In the genomic region with DNA sequence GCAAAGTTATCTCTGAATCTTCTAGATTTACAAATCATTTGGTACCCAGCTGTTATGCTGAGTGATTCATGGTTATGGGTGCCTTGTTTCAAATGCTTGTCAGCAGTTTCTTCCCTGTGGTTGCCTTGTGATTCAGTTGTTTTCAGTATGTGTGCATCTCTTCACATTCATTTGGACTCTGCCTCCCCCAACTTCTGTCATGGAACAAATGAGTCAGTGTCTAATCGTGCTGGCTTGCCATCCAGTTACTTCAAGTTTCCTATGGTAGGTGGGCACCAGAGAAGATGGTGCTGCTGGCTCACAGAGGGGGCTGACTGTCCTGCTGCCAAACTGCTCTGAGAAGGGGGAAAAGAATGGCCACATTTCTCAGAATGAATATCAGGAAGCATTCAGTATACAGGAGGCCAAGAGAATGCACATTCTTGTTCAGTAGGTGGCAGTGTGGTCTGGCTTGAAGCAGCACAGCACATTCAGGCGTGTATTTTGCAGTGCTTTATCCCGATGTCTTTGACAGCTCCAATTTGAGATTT, we compare ENCODE assay signal across 8 cellular contexts.
DNase-seq lines count a peak whose midpoint lies in the region; ATAC-seq, FAIRE-seq and TF ChIP-seq lines count a peak whose summit lies in the region.

No MANE protein-coding gene starts in this region.

- H3K36me3 ChIP-seq in keratinocyte (ENCODE audit: control insufficient read depth in 2 of 2, extremely low read depth in 1 of 2, insufficient read depth in 2 of 2, low read length in 2 of 2), result no peaks in the 10 kb centered on the region

- peak; percentile 17 for FAIRE-seq in keratinocyte (lab: Jason Lieb, UNC)

- H3K9me3 ChIP-seq in keratinocyte (ENCODE audit: control insufficient read depth, low read depth, low read length), result no peaks in the 10 kb centered on the region

- H3K79me2 ChIP-seq in keratinocyte (ENCODE audit: control insufficient read depth, insufficient read depth, low read length), result no peaks in the 10 kb centered on the region

- H3K27ac ChIP-seq in C4-2B (no peak overlapping the region), keratinocyte (ENCODE audit: control insufficient read depth, insufficient read depth, low read length) (no peak overlapping the region)

- dilution Hi-C loops in keratinocyte (cut with MboI; ENCODE audit: extremely low pct_ligation_motif_present, low sequenced_read_pairs), result no loop called here

- no peak overlapping the region for H3K4me3 ChIP-seq in keratinocyte (ENCODE audit: control insufficient read depth in 2 of 3, extremely low read depth in 1 of 3, insufficient read depth in 2 of 3, low read depth in 1 of 3, low read length in 3 of 3)

- no peaks in the 10 kb centered on the region for H3K27me3 ChIP-seq in keratinocyte (ENCODE audit: control insufficient read depth, extremely low read depth, insufficient read depth, low read length)

- H3K9me1 ChIP-seq in keratinocyte (ENCODE audit: control insufficient read depth, extremely low read depth, insufficient read depth, low read length), result no peaks in the 10 kb centered on the region

- ATAC-seq in GM18867 (IDR thresholded peaks at IDR 0.05; ENCODE audit: unreplicated experiment), result peak; percentile 70
- peak; percentile 57 for ATAC-seq in HG03025 (IDR thresholded peaks at IDR 0.05; ENCODE audit: low FRiP score, unreplicated experiment)

- no peak overlapping the region for H3K4me2 ChIP-seq in keratinocyte (ENCODE audit: control insufficient read depth, extremely low read depth, insufficient read depth, low read depth, low read length)

- peak; percentile 52 for TF ChIP-seq CTCF in C4-2B (conservative IDR thresholded peaks at IDR 0.05)
- TF ChIP-seq CTCF in keratinocyte (optimal IDR thresholded peaks at IDR 0.05 in 1 of 3, IDR thresholded peaks at IDR 0.05 in 1 of 3, conservative IDR thresholded peaks at IDR 0.05 in 1 of 3; ENCODE audit: extremely low read depth in 1 of 3, insufficient read depth in 2 of 3, low read length in 3 of 3), result peak; percentile 45 to 85 (median 58)

- DNase-seq in NCI-H69 (lab: John Stamatoyannopoulos, UW), result peak; percentile 44
- DNase-seq in activated naive CD4-positive, alpha-beta T cell treated with anti-CD3 and anti-CD28 coated beads, Interleukin-2, amount 50 U/mL, for 16 hours, result peak; percentile 57
- DNase-seq in keratinocyte (ENCODE audit: low read depth, low spot score), result no peak
- peak; percentile 18 for DNase-seq in stimulated activated CD8-positive, alpha-beta memory T cell treated with anti-CD3 and anti-CD28 coated beads, Interleukin-4, amount 100 ng/mL, for 24 hours (ENCODE audit: low read depth)
- DNase-seq in AML-193 (lab: John Stamatoyannopoulos, UW), result no peak

- no peaks in the 10 kb centered on the region for H4K20me1 ChIP-seq in keratinocyte (ENCODE audit: control insufficient read depth, extremely low read depth, insufficient read depth, low read length)

- H3K4me1 ChIP-seq in keratinocyte (ENCODE audit: control insufficient read depth, extremely low read depth, insufficient read depth, low read length), result no peaks in the 10 kb centered on the region

- H3K9ac ChIP-seq in keratinocyte (ENCODE audit: control insufficient read depth, extremely low read depth, insufficient read depth, low read length), result no peak overlapping the region

- no peak overlapping the region for H2AFZ ChIP-seq in keratinocyte (ENCODE audit: control insufficient read depth, low read length)

Comparison
In these comparisons a context has a peak if more than half of its experiments do, and no peak if none do; other contexts are left out.
1. DNase-seq: peak in NCI-H69 (single experiment), activated naive CD4-positive, alpha-beta T cell treated with anti-CD3 and anti-CD28 coated beads, Interleukin-2, amount 50 U/mL, for 16 hours (single experiment) and stimulated activated CD8-positive, alpha-beta memory T cell treated with anti-CD3 and anti-CD28 coated beads, Interleukin-4, amount 100 ng/mL, for 24 hours (single experiment); none in keratinocyte (single experiment) and AML-193 (0 of 2).